1 cellular context compared by ENCODE assay signal in the genomic region with DNA sequence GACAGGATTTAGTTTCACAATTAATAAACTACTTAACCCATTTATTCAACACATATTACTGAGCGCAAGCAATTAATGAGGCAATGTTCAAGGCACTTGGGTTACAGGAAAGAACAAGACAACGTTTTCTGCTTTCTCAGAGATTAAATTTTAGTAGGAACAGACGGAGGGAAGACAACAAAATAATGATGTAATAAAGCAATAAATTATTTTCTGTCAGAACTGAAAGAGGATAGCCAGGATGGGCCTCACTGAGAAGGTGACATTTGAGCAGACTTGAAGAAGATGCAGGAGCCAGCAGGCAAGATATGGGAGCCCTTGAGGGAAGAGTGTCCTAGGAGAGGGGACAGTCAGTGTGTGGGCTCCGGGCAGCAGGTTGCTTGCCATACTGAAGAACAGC.
A peak's percentile ranks its signal among the peaks of the same experiment; 100 is the strongest.
TF ChIP-seq lines count a peak whose summit lies in the region.

No MANE protein-coding gene starts in this region.

TF ChIP-seq in K562, 482 proteins besides CTCF, POLR2A, EP300 and RAD21:
- TF ChIP-seq MEIS2 (IDR thresholded peaks at IDR 0.05; ENCODE audit: partially characterized antibody) (peak; percentile 72), ADNP (tag; IDR thresholded peaks at IDR 0.05) (no peak), IRF2 (CRISPR knock-in tag; IDR thresholded peaks at IDR 0.05) (no peak), CEBPG (CRISPR knock-in tag; IDR thresholded peaks at IDR 0.05) (no peak), CEBPG (tag; conservative IDR thresholded peaks at IDR 0.05 in 1 of 2, IDR thresholded peaks at IDR 0.05 in 1 of 2) (peak in 1 of 2 experiments; percentile 56; a peak in 2 of 4 replicates), ZFP36 (IDR thresholded peaks at IDR 0.05; ENCODE audit: low read depth, low read length, partially characterized antibody) (no peak), EZH2 (IDR thresholded peaks at IDR 0.05; ENCODE audit: borderline replicate concordance, low read depth, low read length) (no peak), TEAD4 (IDR thresholded peaks at IDR 0.05; ENCODE audit: low read length) (no peak), TEAD4 (CRISPR knock-in tag; IDR thresholded peaks at IDR 0.05; ENCODE audit: borderline replicate concordance) (no peak)
- TF ChIP-seq, protein P1, sequence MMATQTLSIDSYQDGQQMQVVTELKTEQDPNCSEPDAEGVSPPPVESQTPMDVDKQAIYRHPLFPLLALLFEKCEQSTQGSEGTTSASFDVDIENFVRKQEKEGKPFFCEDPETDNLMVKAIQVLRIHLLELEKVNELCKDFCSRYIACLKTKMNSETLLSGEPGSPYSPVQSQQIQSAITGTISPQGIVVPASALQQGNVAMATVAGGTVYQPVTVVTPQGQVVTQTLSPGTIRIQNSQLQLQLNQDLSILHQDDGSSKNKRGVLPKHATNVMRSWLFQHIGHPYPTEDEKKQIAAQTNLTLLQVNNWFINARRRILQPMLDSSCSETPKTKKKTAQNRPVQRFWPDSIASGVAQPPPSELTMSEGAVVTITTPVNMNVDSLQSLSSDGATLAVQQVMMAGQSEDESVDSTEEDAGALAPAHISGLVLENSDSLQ (IDR thresholded peaks at IDR 0.05): peak; percentile 66
- TF ChIP-seq, protein P2, sequence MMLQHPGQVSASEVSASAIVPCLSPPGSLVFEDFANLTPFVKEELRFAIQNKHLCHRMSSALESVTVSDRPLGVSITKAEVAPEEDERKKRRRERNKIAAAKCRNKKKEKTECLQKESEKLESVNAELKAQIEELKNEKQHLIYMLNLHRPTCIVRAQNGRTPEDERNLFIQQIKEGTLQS (IDR thresholded peaks at IDR 0.05): 0 out of 2 replicates have a peak, but pooled peaks have one; percentile 43
- TF ChIP-seq, protein P2 (CRISPR knock-in tag; conservative IDR thresholded peaks at IDR 0.05): no peak
- TF ChIP-seq, protein P3, sequence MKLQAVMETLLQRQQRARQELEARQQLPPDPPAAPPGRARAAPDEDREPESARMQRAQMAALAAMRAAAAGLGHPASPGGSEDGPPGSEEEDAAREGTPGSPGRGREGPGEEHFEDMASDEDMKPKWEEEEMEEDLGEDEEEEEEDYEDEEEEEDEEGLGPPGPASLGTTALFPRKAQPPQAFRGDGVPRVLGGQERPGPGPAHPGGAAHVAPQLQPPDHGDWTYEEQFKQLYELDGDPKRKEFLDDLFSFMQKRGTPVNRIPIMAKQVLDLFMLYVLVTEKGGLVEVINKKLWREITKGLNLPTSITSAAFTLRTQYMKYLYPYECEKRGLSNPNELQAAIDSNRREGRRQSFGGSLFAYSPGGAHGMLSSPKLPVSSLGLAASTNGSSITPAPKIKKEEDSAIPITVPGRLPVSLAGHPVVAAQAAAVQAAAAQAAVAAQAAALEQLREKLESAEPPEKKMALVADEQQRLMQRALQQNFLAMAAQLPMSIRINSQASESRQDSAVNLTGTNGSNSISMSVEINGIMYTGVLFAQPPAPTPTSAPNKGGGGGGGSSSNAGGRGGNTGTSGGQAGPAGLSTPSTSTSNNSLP (IDR thresholded peaks at IDR 0.05; ENCODE audit: borderline replicate concordance, low read depth, low read length): no peak
- TF ChIP-seq, protein P4, sequence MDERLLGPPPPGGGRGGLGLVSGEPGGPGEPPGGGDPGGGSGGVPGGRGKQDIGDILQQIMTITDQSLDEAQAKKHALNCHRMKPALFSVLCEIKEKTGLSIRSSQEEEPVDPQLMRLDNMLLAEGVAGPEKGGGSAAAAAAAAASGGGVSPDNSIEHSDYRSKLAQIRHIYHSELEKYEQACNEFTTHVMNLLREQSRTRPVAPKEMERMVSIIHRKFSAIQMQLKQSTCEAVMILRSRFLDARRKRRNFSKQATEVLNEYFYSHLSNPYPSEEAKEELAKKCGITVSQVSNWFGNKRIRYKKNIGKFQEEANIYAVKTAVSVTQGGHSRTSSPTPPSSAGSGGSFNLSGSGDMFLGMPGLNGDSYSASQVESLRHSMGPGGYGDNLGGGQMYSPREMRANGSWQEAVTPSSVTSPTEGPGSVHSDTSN (CRISPR knock-in tag; IDR thresholded peaks at IDR 0.05; ENCODE audit: low read depth): no peak
- TF ChIP-seq, protein P4 (tag; conservative IDR thresholded peaks at IDR 0.05; ENCODE audit: low read depth): peak; percentile 42; the same call in 1 of the 2 replicates
- TF ChIP-seq, protein P5, sequence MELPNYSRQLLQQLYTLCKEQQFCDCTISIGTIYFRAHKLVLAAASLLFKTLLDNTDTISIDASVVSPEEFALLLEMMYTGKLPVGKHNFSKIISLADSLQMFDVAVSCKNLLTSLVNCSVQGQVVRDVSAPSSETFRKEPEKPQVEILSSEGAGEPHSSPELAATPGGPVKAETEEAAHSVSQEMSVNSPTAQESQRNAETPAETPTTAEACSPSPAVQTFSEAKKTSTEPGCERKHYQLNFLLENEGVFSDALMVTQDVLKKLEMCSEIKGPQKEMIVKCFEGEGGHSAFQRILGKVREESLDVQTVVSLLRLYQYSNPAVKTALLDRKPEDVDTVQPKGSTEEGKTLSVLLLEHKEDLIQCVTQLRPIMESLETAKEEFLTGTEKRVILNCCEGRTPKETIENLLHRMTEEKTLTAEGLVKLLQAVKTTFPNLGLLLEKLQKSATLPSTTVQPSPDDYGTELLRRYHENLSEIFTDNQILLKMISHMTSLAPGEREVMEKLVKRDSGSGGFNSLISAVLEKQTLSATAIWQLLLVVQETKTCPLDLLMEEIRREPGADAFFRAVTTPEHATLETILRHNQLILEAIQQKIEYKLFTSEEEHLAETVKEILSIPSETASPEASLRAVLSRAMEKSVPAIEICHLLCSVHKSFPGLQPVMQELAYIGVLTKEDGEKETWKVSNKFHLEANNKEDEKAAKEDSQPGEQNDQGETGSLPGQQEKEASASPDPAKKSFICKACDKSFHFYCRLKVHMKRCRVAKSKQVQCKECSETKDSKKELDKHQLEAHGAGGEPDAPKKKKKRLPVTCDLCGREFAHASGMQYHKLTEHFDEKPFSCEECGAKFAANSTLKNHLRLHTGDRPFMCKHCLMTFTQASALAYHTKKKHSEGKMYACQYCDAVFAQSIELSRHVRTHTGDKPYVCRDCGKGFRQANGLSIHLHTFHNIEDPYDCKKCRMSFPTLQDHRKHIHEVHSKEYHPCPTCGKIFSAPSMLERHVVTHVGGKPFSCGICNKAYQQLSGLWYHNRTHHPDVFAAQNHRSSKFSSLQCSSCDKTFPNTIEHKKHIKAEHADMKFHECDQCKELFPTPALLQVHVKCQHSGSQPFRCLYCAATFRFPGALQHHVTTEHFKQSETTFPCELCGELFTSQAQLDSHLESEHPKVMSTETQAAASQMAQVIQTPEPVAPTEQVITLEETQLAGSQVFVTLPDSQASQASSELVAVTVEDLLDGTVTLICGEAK (IDR thresholded peaks at IDR 0.05): no peak
- TF ChIP-seq, protein P5 (CRISPR knock-in tag; IDR thresholded peaks at IDR 0.05): no peak
